Comparison of ENCODE assay signal across 35 cellular contexts in genomic region chr7:74148491-74148890, GRCh38.
"Had no signal": no experiment of that assay in that cellular context is flagged by ENCODE, and none has a peak within 500 bp of the region (broad histone marks: within the 10 kb centered on the region; RNA-seq: fewer than 3 reads in every experiment).

No MANE protein-coding gene starts in this region.

- H3K27ac ChIP-seq: ascending aorta, breast epithelium, cardiac muscle cell, colonic mucosa, epithelial cell of prostate, esophagus squamous epithelium, gastroesophageal sphincter, heart right ventricle, WERI-Rb-1 had no signal

- H3K4me1 Mint-ChIP-seq: activated CD4-positive, alpha-beta T cell treated with anti-CD3 and anti-CD28 coated beads for 36 hours; activated CD4-positive, alpha-beta T cell treated with anti-CD3 and anti-CD28 coated beads, Interleukin-2, amount 10 ng/mL, durations not matched to agents 24 days and 14 days; activated CD8-positive, alpha-beta memory T cell treated with anti-CD3 and anti-CD28 coated beads, Interleukin-2, amount 10 ng/mL, durations not matched to agents 7 days and 5 days; activated naive CD8-positive, alpha-beta T cell treated with anti-CD3 and anti-CD28 coated beads, Interleukin-2, amount 10 ng/mL, durations not matched to agents 7 days and 5 days; brain had no signal

- H3K27ac Mint-ChIP-seq: activated CD4-positive, alpha-beta memory T cell treated with anti-CD3 and anti-CD28 coated beads for 36 hours; activated CD4-positive, alpha-beta T cell treated with anti-CD3 and anti-CD28 coated beads for 36 hours; activated CD4-positive, alpha-beta T cell treated with anti-CD3 and anti-CD28 coated beads, Interleukin-2, amount 10 ng/mL, durations not matched to agents 24 days and 14 days; activated CD8-positive, alpha-beta memory T cell treated with anti-CD3 and anti-CD28 coated beads, Interleukin-2, amount 10 ng/mL, durations not matched to agents 7 days and 5 days; activated CD8-positive, alpha-beta T cell treated with anti-CD3 and anti-CD28 coated beads, Interleukin-2, amount 10 ng/mL, durations not matched to agents 7 days and 5 days; activated naive CD4-positive, alpha-beta T cell treated with anti-CD3 and anti-CD28 coated beads for 36 hours; activated naive CD4-positive, alpha-beta T cell treated with anti-CD3 and anti-CD28 coated beads, Interleukin-2, amount 50 U/mL, for 72 hours; activated naive CD8-positive, alpha-beta T cell treated with anti-CD3 and anti-CD28 coated beads, Interleukin-2, amount 10 ng/mL, durations not matched to agents 7 days and 5 days; activated T-helper 1 cell treated with anti-CD3 and anti-CD28 coated beads, Interleukin-12 subunit alpha, Interleukin-12 subunit beta, Interleukin-2, Interleukin-4 antibody, amounts not matched to agents 30 ng/mL and 10 ng/mL and 1 ng/mL, durations not matched to agents 14 hours and 24 hours and 36 hours; activated T-helper 2 cell treated with anti-CD3 and anti-CD28 coated beads, Interferon-gamma antibody, Interleukin-2, Interleukin-4, amounts not matched to agents 10 μg/mL and 5 μg/mL and 100 μg/mL, durations not matched to agents 14 hours and 24 hours and 36 hours; brain; T-helper 2 cell treated with Interferon-gamma antibody and Interleukin-4, amounts not matched to agents 5 μg/mL and 100 μg/mL, for 36 hours had no signal

- H3K79me2 ChIP-seq: hepatocyte had no signal

- ATAC-seq: activated CD4-positive, alpha-beta T cell treated with anti-CD3 and anti-CD28 coated beads for 36 hours; activated CD8-positive, alpha-beta memory T cell treated with anti-CD3 and anti-CD28 coated beads, Interleukin-2, amount 10 ng/mL, durations not matched to agents 7 days and 5 days; activated CD8-positive, alpha-beta T cell treated with anti-CD3 and anti-CD28 coated beads, Interleukin-2, amount 10 ng/mL, durations not matched to agents 7 days and 5 days; activated naive CD4-positive, alpha-beta T cell treated with anti-CD3 and anti-CD28 coated beads, Interleukin-2, amount 50 U/mL, for 72 hours; gastroesophageal sphincter; heart right ventricle had no signal

- H3K9me3 Mint-ChIP-seq: activated naive CD4-positive, alpha-beta T cell treated with anti-CD3 and anti-CD28 coated beads, Interleukin-2, amount 50 U/mL, for 72 hours; activated T-helper 1 cell treated with anti-CD3 and anti-CD28 coated beads, Interleukin-12 subunit alpha, Interleukin-12 subunit beta, Interleukin-2, Interleukin-4 antibody, amounts not matched to agents 30 ng/mL and 10 ng/mL and 1 ng/mL, durations not matched to agents 14 hours and 24 hours and 36 hours had no signal

- H3K4me1 ChIP-seq: ascending aorta, breast epithelium, colonic mucosa, esophagus squamous epithelium, gastroesophageal sphincter had no signal

- H3K36me3 ChIP-seq: ascending aorta, breast epithelium, cardiac muscle cell, colonic mucosa, esophagus squamous epithelium, gastroesophageal sphincter, heart right ventricle, WERI-Rb-1 had no signal

- DNase-seq: activated CD4-positive, alpha-beta memory T cell treated with anti-CD3 and anti-CD28 coated beads for 36 hours; activated CD4-positive, alpha-beta T cell treated with anti-CD3 and anti-CD28 coated beads for 36 hours; activated CD4-positive, alpha-beta T cell treated with anti-CD3 and anti-CD28 coated beads, Interleukin-2, amount 10 ng/mL, durations not matched to agents 24 days and 14 days; activated CD4-positive, CD25-positive, alpha-beta regulatory T cell; activated CD4-positive, CD25-positive, alpha-beta regulatory T cell treated with anti-CD3 and anti-CD28 coated beads, Interleukin-2, amount 50 U/mL, for 72 hours; activated CD8-positive, alpha-beta memory T cell treated with anti-CD3 and anti-CD28 coated beads, Interleukin-2, amount 10 ng/mL, durations not matched to agents 7 days and 5 days; activated CD8-positive, alpha-beta memory T cell treated with anti-CD3 and anti-CD28 coated beads, Interleukin-2, amount 50 U/mL, for 4 hours; activated CD8-positive, alpha-beta T cell treated with anti-CD3 and anti-CD28 coated beads, Interleukin-2, amount 10 ng/mL, durations not matched to agents 7 days and 5 days; activated effector memory CD4-positive, alpha-beta T cell treated with anti-CD3 and anti-CD28 coated beads, Interleukin-2, amount 50 U/mL, for 16 hours; activated naive CD4-positive, alpha-beta T cell treated with anti-CD3 and anti-CD28 coated beads for 36 hours; activated naive CD8-positive, alpha-beta T cell treated with anti-CD3 and anti-CD28 coated beads, Interleukin-2, amount 10 ng/mL, durations not matched to agents 7 days and 5 days; activated T-cell treated with anti-CD3 and anti-CD28 coated beads, Interleukin-2, amount 50 U/mL, for 1 hour; activated T-cell treated with anti-CD3 and anti-CD28 coated beads, Interleukin-2, amount 50 U/mL, for 48 hours; central memory CD4-positive, alpha-beta T cell; cerebellar nuclear complex; colonic mucosa; effector CD8-positive, alpha-beta T cell; esophagus squamous epithelium; foreskin melanocyte; heart right ventricle; T1000; WERI-Rb-1 had no signal

- H3K4me3 ChIP-seq: ascending aorta, breast epithelium, cardiac muscle cell, colonic mucosa, esophagus squamous epithelium, gastroesophageal sphincter, heart right ventricle, hepatocyte had no signal

- H3K4me2 ChIP-seq: hepatocyte had no signal

- H3K9me3 ChIP-seq: ascending aorta, colonic mucosa, esophagus squamous epithelium, gastroesophageal sphincter had no signal

- H3K27me3 ChIP-seq: ascending aorta, breast epithelium, cardiac muscle cell, colonic mucosa, esophagus squamous epithelium, gastroesophageal sphincter, heart right ventricle, hepatocyte had no signal

- FAIRE-seq: endometrium, endothelial cell of umbilical vein had no signal

- H3K36me3 Mint-ChIP-seq: activated CD4-positive, alpha-beta memory T cell treated with anti-CD3 and anti-CD28 coated beads for 36 hours; activated CD8-positive, alpha-beta memory T cell treated with anti-CD3 and anti-CD28 coated beads, Interleukin-2, amount 10 ng/mL, durations not matched to agents 7 days and 5 days; activated naive CD4-positive, alpha-beta T cell treated with anti-CD3 and anti-CD28 coated beads, Interleukin-2, amount 50 U/mL, for 72 hours; activated naive CD8-positive, alpha-beta T cell treated with anti-CD3 and anti-CD28 coated beads, Interleukin-2, amount 10 ng/mL, durations not matched to agents 7 days and 5 days had no signal

- H3K4me3 Mint-ChIP-seq: activated CD4-positive, alpha-beta memory T cell treated with anti-CD3 and anti-CD28 coated beads for 36 hours; activated CD4-positive, alpha-beta T cell treated with anti-CD3 and anti-CD28 coated beads for 36 hours; activated CD4-positive, alpha-beta T cell treated with anti-CD3 and anti-CD28 coated beads, Interleukin-2, amount 10 ng/mL, durations not matched to agents 24 days and 14 days; activated CD8-positive, alpha-beta memory T cell treated with anti-CD3 and anti-CD28 coated beads, Interleukin-2, amount 10 ng/mL, durations not matched to agents 7 days and 5 days; activated CD8-positive, alpha-beta T cell treated with anti-CD3 and anti-CD28 coated beads, Interleukin-2, amount 10 ng/mL, durations not matched to agents 7 days and 5 days; activated naive CD4-positive, alpha-beta T cell treated with anti-CD3 and anti-CD28 coated beads for 36 hours; activated naive CD8-positive, alpha-beta T cell treated with anti-CD3 and anti-CD28 coated beads, Interleukin-2, amount 10 ng/mL, durations not matched to agents 7 days and 5 days; activated T-helper 1 cell treated with anti-CD3 and anti-CD28 coated beads, Interleukin-12 subunit alpha, Interleukin-12 subunit beta, Interleukin-2, Interleukin-4 antibody, amounts not matched to agents 30 ng/mL and 10 ng/mL and 1 ng/mL, durations not matched to agents 14 hours and 24 hours and 36 hours; brain; T-helper 2 cell treated with Interferon-gamma antibody and Interleukin-4, amounts not matched to agents 5 μg/mL and 100 μg/mL, for 36 hours had no signal

- H3K27me3 Mint-ChIP-seq: activated CD4-positive, alpha-beta T cell treated with anti-CD3 and anti-CD28 coated beads for 36 hours had no signal

- H2AFZ ChIP-seq: hepatocyte had no signal
